ENCODE assay signal across 16 cellular contexts in the genomic region with DNA sequence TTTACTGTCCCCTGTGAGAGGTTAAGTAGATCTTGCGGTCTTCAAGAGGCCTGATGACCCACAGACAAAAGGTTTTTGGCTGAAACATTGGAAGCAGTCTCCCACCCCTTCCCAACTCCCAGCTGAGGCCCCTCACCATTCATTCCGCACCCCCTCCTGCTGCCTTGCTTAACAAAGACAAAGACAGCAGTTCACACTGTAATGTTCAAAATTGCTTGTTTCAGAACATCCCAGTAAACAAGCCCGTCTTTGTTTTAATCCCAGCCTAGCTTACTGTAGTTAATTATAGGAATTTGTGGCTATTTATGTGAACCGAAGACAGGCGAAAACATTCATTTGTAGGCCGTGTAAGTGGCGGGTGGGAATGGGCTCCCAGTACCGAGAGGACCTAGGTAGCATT. TPM values are rescaled to one million over a fixed set of nuclear protein-coding genes. Genes with fewer than 3 reads are reported as not detected.
"Had no signal": no experiment of that assay in that cellular context is flagged by ENCODE, and none has a peak within 500 bp of the region (broad histone marks: within the 10 kb centered on the region; RNA-seq: fewer than 3 reads in every experiment).

No MANE protein-coding gene starts in this region.

- H3K4me3 ChIP-seq: gastroesophageal sphincter, left lung, smooth muscle cell, thoracic aorta, upper lobe of right lung had no signal

- DNase-seq: activated CD4-positive, alpha-beta T cell treated with anti-CD3 and anti-CD28 coated beads for 4 hours; activated CD8-positive, alpha-beta T cell treated with anti-CD3 and anti-CD28 coated beads for 36 hours; activated naive CD8-positive, alpha-beta T cell treated with anti-CD3 and anti-CD28 coated beads, Interleukin-2, amount 10 ng/mL, durations not matched to agents 7 days and 5 days; aorta; cerebellar nuclear complex; erythroblast; left lung; mammary epithelial cell; naive thymus-derived CD8-positive, alpha-beta T cell; right cardiac atrium; stimulated activated naive CD8-positive, alpha-beta T cell treated with anti-CD3 and anti-CD28 coated beads, Interleukin-15, Interleukin-2, amounts not matched to agents 100 U/mL and 50 U/mL, for 24 hours; T-helper 17 cell; upper lobe of right lung had no signal

- H3K27me3 ChIP-seq: left lung, upper lobe of right lung had no signal

- H3K27ac ChIP-seq: gastroesophageal sphincter, left lung, thoracic aorta, upper lobe of right lung had no signal

- H3K36me3 ChIP-seq: gastroesophageal sphincter, left lung, thoracic aorta, upper lobe of right lung had no signal

- ATAC-seq: activated CD8-positive, alpha-beta T cell treated with anti-CD3 and anti-CD28 coated beads for 36 hours; gastroesophageal sphincter; left lung; naive thymus-derived CD8-positive, alpha-beta T cell; stimulated activated naive CD8-positive, alpha-beta T cell treated with anti-CD3 and anti-CD28 coated beads, Interleukin-15, Interleukin-2, amounts not matched to agents 100 U/mL and 50 U/mL, for 24 hours; T-helper 17 cell; upper lobe of right lung had no signal

RNA-seq across cellular contexts. Expression of gene IRX5, which starts 55.7 kb away (rescaled TPM):
- total RNA-seq: activated naive CD8-positive, alpha-beta T cell treated with anti-CD3 and anti-CD28 coated beads, Interleukin-2, amount 10 ng/mL, durations not matched to agents 7 days and 5 days; naive thymus-derived CD8-positive, alpha-beta T cell had no signal
